ENCODE assay signal across 11 cellular contexts in the genomic region with DNA sequence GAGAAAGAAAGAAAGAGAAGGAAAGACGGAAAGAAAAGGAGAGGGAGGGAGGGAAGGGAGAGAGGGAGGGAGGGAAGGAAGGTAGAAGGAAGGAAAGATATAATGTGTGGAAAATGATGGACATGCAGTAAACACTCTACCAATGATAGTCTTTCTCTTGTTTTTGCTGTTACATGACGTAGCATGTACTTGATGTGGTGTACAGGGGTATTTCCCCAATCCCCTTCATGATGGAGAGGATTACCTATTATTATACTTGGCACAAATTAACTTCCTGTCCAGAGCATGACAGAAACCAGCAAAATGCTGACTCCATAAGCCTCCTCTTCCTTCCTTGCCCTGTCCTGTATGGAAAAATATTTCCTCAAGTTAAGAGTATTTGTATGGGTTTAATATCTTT.
DNase-seq lines count a peak whose midpoint lies in the region; ATAC-seq, FAIRE-seq and TF ChIP-seq lines count a peak whose summit lies in the region.
"Had no signal": no experiment of that assay in that cellular context is flagged by ENCODE, and none has a peak within 500 bp of the region (broad histone marks: within the 10 kb centered on the region; RNA-seq: fewer than 3 reads in every experiment).

No MANE protein-coding gene starts in this region.

- H3K4me1 Mint-ChIP-seq in dendritic cell treated with granulocyte-macrophage colony-stimulating factor and Interleukin-4, amounts not matched to agents 40 ng/mL and 50 ng/mL, for 4 days (ENCODE audit: low read depth), result peaks cover 48% of the 10 kb centered on the region
- H3K4me1 Mint-ChIP-seq in activated CD4-positive, alpha-beta memory T cell treated with anti-CD3 and anti-CD28 coated beads, Interleukin-2, amount 10 ng/mL, durations not matched to agents 7 days and 5 days, result peaks cover 9% of the 10 kb centered on the region
- H3K4me1 Mint-ChIP-seq: neural progenitor cell had no signal

- peaks cover 27% of the 10 kb centered on the region for H3K9me3 Mint-ChIP-seq in dendritic cell treated with granulocyte-macrophage colony-stimulating factor and Interleukin-4, amounts not matched to agents 40 ng/mL and 50 ng/mL, for 4 days
- peaks cover 5% of the 10 kb centered on the region for H3K9me3 Mint-ChIP-seq in activated CD4-positive, alpha-beta memory T cell treated with anti-CD3 and anti-CD28 coated beads, Interleukin-2, amount 10 ng/mL, durations not matched to agents 7 days and 5 days

- CTCF ChIA-PET in activated CD4-positive, alpha-beta memory T cell treated with anti-CD3 and anti-CD28 coated beads, Interleukin-2, amount 10 ng/mL, durations not matched to agents 7 days and 5 days (lab: Charles Lee), result no interaction called here

- H3K4me3 Mint-ChIP-seq in dendritic cell treated with granulocyte-macrophage colony-stimulating factor and Interleukin-4, amounts not matched to agents 40 ng/mL and 50 ng/mL, for 4 days, result no peak overlapping the region
- H3K4me3 Mint-ChIP-seq in activated CD4-positive, alpha-beta memory T cell treated with anti-CD3 and anti-CD28 coated beads, Interleukin-2, amount 10 ng/mL, durations not matched to agents 7 days and 5 days, result no peak overlapping the region
- H3K4me3 Mint-ChIP-seq: neural progenitor cell had no signal

- H3K27me3 Mint-ChIP-seq in dendritic cell treated with granulocyte-macrophage colony-stimulating factor and Interleukin-4, amounts not matched to agents 40 ng/mL and 50 ng/mL, for 4 days, result no peaks in the 10 kb centered on the region
- H3K27me3 Mint-ChIP-seq in activated CD4-positive, alpha-beta memory T cell treated with anti-CD3 and anti-CD28 coated beads, Interleukin-2, amount 10 ng/mL, durations not matched to agents 7 days and 5 days, result no peaks in the 10 kb centered on the region

- H3K27ac Mint-ChIP-seq in dendritic cell treated with granulocyte-macrophage colony-stimulating factor and Interleukin-4, amounts not matched to agents 40 ng/mL and 50 ng/mL, for 4 days, result peak overlapping the region; percentile 76
- no peak overlapping the region for H3K27ac Mint-ChIP-seq in activated CD4-positive, alpha-beta memory T cell treated with anti-CD3 and anti-CD28 coated beads, Interleukin-2, amount 10 ng/mL, durations not matched to agents 7 days and 5 days
- H3K27ac Mint-ChIP-seq: neural progenitor cell had no signal

- DNase-seq in GM12891 (ENCODE audit: insufficient read length, low spot score) (no peak), NCI-H1092 treated with DMSO at 0.1 percent for 48 hours (lab: John Stamatoyannopoulos, UW) (no peak), NK-92 (lab: John Stamatoyannopoulos, UW; ENCODE audit: unreplicated experiment) (no peak)
- DNase-seq in activated CD4-positive, alpha-beta memory T cell treated with anti-CD3 and anti-CD28 coated beads, Interleukin-2, amount 10 ng/mL, durations not matched to agents 7 days and 5 days, result no peak
- DNase-seq: NCI-H1436 treated with DMSO at 0.1 percent for 48 hours had no signal

- peak; percentile 43 for FAIRE-seq in GM12891 (lab: Jason Lieb, UNC)

- peaks cover 46% of the 10 kb centered on the region for H3K36me3 Mint-ChIP-seq in dendritic cell treated with granulocyte-macrophage colony-stimulating factor and Interleukin-4, amounts not matched to agents 40 ng/mL and 50 ng/mL, for 4 days (ENCODE audit: low read depth)
- H3K36me3 Mint-ChIP-seq in activated CD4-positive, alpha-beta memory T cell treated with anti-CD3 and anti-CD28 coated beads, Interleukin-2, amount 10 ng/mL, durations not matched to agents 7 days and 5 days (ENCODE audit: low read depth), result no peaks in the 10 kb centered on the region

- intact Hi-C loops in dendritic cell treated with granulocyte-macrophage colony-stimulating factor and Interleukin-4, amounts not matched to agents 40 ng/mL and 50 ng/mL, for 4 days (cut with micrococcal nuclease), result no loop called here

- peak; percentile 57 for ATAC-seq in GM21381 (IDR thresholded peaks at IDR 0.05; ENCODE audit: unreplicated experiment)
- peak; percentile 46 for ATAC-seq in HG03108 (IDR thresholded peaks at IDR 0.05; ENCODE audit: unreplicated experiment)
- ATAC-seq in GM21576 (IDR thresholded peaks at IDR 0.05; ENCODE audit: unreplicated experiment), result no peak
- ATAC-seq: Panc1 had no signal

- no peak for TF ChIP-seq POLR2A in GM12891 (IDR thresholded peaks at IDR 0.05; ENCODE audit: low read depth, low read length)

- POLR2A ChIA-PET in activated CD4-positive, alpha-beta memory T cell treated with anti-CD3 and anti-CD28 coated beads, Interleukin-2, amount 10 ng/mL, durations not matched to agents 7 days and 5 days (lab: Charles Lee), result no interaction called here

TF ChIP-seq in GM12891, 5 proteins besides CTCF, POLR2A, EP300 and RAD21:
- TF ChIP-seq PAX5 (IDR thresholded peaks at IDR 0.05; ENCODE audit: insufficient read depth, low read length, severe bottlenecking) (no peak), TAF1 (IDR thresholded peaks at IDR 0.05; ENCODE audit: low read depth, low read length) (no peak), POLR2AphosphoS5 (IDR thresholded peaks at IDR 0.05; ENCODE audit: low read depth, low read length) (no peak), POU2F2 (IDR thresholded peaks at IDR 0.05; ENCODE audit: low read depth, low read length) (no peak), SPI1 (IDR thresholded peaks at IDR 0.05; ENCODE audit: low read depth, low read length) (no peak)
TF ChIP-seq in GM12891: peak in this region for 0.
